In the genomic region with DNA sequence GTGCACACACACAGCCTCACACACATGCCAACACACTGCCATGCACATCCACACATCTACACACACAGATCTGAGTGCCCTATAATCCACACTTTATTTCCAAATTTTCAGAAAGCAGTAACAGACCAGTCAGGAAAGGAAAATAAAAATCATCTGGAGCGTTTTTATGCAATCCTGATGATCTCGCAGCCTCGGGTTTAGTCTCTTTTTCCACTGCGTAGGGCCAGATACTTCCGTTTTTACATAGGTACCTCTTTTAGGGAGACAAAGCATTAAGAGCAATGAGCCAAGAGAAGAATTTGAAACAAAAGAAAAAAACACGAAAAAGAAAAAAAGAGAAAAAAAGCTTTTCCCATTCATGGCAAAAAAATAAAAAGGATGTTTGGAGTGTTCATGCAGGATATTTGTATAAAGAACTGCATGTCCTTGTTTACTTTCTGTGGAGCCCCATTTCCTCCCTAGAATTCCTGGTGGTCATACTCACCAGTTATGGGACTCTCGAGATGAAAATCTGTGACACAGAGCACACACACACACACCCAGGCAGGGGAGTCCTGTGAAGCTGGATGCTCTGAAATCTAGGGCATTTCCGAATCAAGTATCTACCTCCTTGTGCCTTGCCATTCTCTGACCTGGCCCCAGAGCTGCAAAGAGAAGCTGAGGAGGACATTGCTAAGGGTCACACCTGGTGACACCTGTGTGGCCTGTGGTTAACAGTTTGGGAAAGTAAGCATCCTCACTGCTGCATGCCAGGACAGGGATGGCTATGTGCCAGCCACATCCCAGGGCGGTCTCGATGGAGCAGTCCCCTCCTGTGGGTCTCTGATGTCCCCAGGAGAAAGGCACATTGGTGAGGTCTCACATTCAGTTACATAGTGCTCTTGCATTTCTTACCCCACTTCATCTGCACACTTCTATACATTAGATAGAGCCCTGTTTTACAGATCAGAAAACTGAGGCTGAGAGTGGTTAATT, we compare ENCODE assay signal across 14 cellular contexts.
DNase-seq lines count a peak whose midpoint lies in the region; ATAC-seq, FAIRE-seq and TF ChIP-seq lines count a peak whose summit lies in the region.
"Had no signal": no experiment of that assay in that cellular context is flagged by ENCODE, and none has a peak within 500 bp of the region (broad histone marks: within the 10 kb centered on the region; RNA-seq: fewer than 3 reads in every experiment).

No MANE protein-coding gene starts in this region.

- no peak for FAIRE-seq in RCC 7860 (lab: Jason Lieb, UNC)
- FAIRE-seq: GM12878 had no signal

- no peak for DNase-seq in activated T-cell treated with anti-CD3 and anti-CD28 coated beads, Interleukin-2, amount 50 U/mL, for 24 hours
- DNase-seq in activated T-cell treated with anti-CD3 and anti-CD28 coated beads, Interleukin-2, amount 50 U/mL, for 1 hour: no peak
- DNase-seq in RCC 7860 (ENCODE audit: low spot score) (peak; percentile 20), NCI-H446 treated with DMSO at 0.1 percent for 48 hours (lab: John Stamatoyannopoulos, UW) (no peak), GM10266 (ENCODE audit: extremely low spot score) (no peak)
- no peak for DNase-seq in effector memory CD8-positive, alpha-beta T cell
- DNase-seq: activated naive CD4-positive, alpha-beta T cell treated with Interleukin-2 at 50 U/mL for 16 hours; left cardiac atrium; NCI-H524 had no signal

- H3K9me3 Mint-ChIP-seq in activated T-cell treated with anti-CD3 and anti-CD28 coated beads, Interleukin-2, amount 50 U/mL, for 24 hours: no peaks in the 10 kb centered on the region
- H3K9me3 Mint-ChIP-seq in effector memory CD8-positive, alpha-beta T cell: no peaks in the 10 kb centered on the region

- no peaks in the 10 kb centered on the region for H3K27me3 ChIP-seq in skeletal muscle satellite cell (ENCODE audit: control insufficient read depth, insufficient read depth, low read length)
- H3K27me3 ChIP-seq: BLaER1 treated with 17β-estradiol and CSF1 and Interleukin-3, amounts not matched to agents 10 nM and 100 nM had no signal

- peak; percentile 18 for ATAC-seq in effector memory CD8-positive, alpha-beta T cell (replicated peaks)
- no peak for ATAC-seq in HG02798 (IDR thresholded peaks at IDR 0.05; ENCODE audit: poor library complexity, unreplicated experiment)
- ATAC-seq: GM12878, left cardiac atrium had no signal

- no peaks in the 10 kb centered on the region for H3K9me3 ChIP-seq in skeletal muscle satellite cell (replicated peaks; ENCODE audit: low read length)
- H3K9me3 ChIP-seq: prostate gland had no signal

- H3K36me3 Mint-ChIP-seq in activated T-cell treated with anti-CD3 and anti-CD28 coated beads, Interleukin-2, amount 50 U/mL, for 24 hours (ENCODE audit: low read depth): peaks cover 27% of the 10 kb centered on the region
- H3K36me3 Mint-ChIP-seq in effector memory CD8-positive, alpha-beta T cell (ENCODE audit: insufficient read depth): peaks cover 22% of the 10 kb centered on the region

- H3K27ac Mint-ChIP-seq in activated T-cell treated with anti-CD3 and anti-CD28 coated beads, Interleukin-2, amount 50 U/mL, for 24 hours: peak overlapping the region; percentile 60
- peak overlapping the region in 1 of 2 donors; percentile 0 for H3K27ac Mint-ChIP-seq in effector memory CD8-positive, alpha-beta T cell

- H3K4me2 ChIP-seq in skeletal muscle satellite cell (ENCODE audit: low read length): peak overlapping the region; percentile 66
- H3K4me2 ChIP-seq: BLaER1 treated with 17β-estradiol and CSF1 and Interleukin-3, amounts not matched to agents 10 nM and 100 nM had no signal

- no peak for TF ChIP-seq CTCF in GM10266 (IDR thresholded peaks at IDR 0.05; ENCODE audit: control insufficient read depth, insufficient read depth, low read depth, missing control alignments)

- no peak overlapping the region for H3K4me3 Mint-ChIP-seq in activated T-cell treated with anti-CD3 and anti-CD28 coated beads, Interleukin-2, amount 50 U/mL, for 24 hours
- peak overlapping the region in 1 of 2 donors; percentile 26 for H3K4me3 Mint-ChIP-seq in effector memory CD8-positive, alpha-beta T cell

- H3K4me3 ChIP-seq in skeletal muscle satellite cell (ENCODE audit: low read length): peak overlapping the region; percentile 31
- H3K4me3 ChIP-seq: BLaER1 treated with 17β-estradiol and CSF1 and Interleukin-3, amounts not matched to agents 10 nM and 100 nM; GM12878; prostate gland had no signal

- peaks cover 28% of the 10 kb centered on the region for H3K4me1 ChIP-seq in skeletal muscle satellite cell (ENCODE audit: control insufficient read depth, insufficient read depth, low read length)
- H3K4me1 ChIP-seq: prostate gland had no signal

- peak overlapping the region; percentile 30 for H3K9ac ChIP-seq in skeletal muscle satellite cell (ENCODE audit: low read depth, low read length)
- H3K9ac ChIP-seq: BLaER1 treated with 17β-estradiol and CSF1 and Interleukin-3, amounts not matched to agents 10 nM and 100 nM had no signal

- H3K27me3 Mint-ChIP-seq in activated T-cell treated with anti-CD3 and anti-CD28 coated beads, Interleukin-2, amount 50 U/mL, for 24 hours: no peaks in the 10 kb centered on the region
- H3K27me3 Mint-ChIP-seq in effector memory CD8-positive, alpha-beta T cell: no peaks in the 10 kb centered on the region

- peaks cover 90% of the 10 kb centered on the region for H3K4me1 Mint-ChIP-seq in activated T-cell treated with anti-CD3 and anti-CD28 coated beads, Interleukin-2, amount 50 U/mL, for 24 hours (ENCODE audit: low read depth)
- H3K4me1 Mint-ChIP-seq in effector memory CD8-positive, alpha-beta T cell (ENCODE audit: low read depth in 2 of 2): peaks cover 75 to 81% of the 10 kb centered on the region in 2 donors

- H3K36me3 ChIP-seq in skeletal muscle satellite cell (ENCODE audit: insufficient read depth, low read length): peaks cover 5% of the 10 kb centered on the region
- H3K36me3 ChIP-seq: prostate gland had no signal
